Comparison of ENCODE assay signal across 1 cellular context in genomic region chr12:132304866-132305265, GRCh38. TPM values are rescaled to one million over a fixed set of nuclear protein-coding genes. Genes with fewer than 3 reads are reported as not detected.
"Had no signal": no experiment of that assay in that cellular context is flagged by ENCODE, and none has a peak within 500 bp of the region (broad histone marks: within the 10 kb centered on the region; RNA-seq: fewer than 3 reads in every experiment).

No MANE protein-coding gene starts in this region.

RNA-seq across cellular contexts. Expression of gene GALNT9, which starts 24.5 kb away (rescaled TPM):
- total RNA-seq: HFFc6 had no signal
